1 cellular context compared by ENCODE assay signal in the genomic region with DNA sequence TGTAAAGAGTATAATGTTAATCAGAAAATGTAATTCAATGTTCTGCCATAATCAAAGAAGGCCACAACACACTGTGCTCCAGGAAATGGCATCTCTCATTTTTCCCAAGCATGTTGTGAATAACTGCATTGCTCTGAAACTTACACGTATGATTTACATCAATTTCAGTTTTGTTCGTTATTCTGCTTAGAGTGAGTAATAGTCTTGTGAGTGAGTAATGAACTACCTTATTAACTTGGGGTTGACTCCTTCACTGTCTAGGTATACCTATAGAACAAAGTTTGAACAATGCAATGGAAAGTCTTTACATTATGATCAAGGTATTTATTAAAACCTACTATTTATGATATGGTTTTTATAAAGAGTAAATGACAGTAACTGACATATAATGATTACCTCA.
TF ChIP-seq lines count a peak whose summit lies in the region.

No MANE protein-coding gene starts in this region.

TF ChIP-seq in GM23338, 12 proteins besides CTCF, POLR2A, EP300 and RAD21 (continued from another document):
- TF ChIP-seq, protein P1, sequence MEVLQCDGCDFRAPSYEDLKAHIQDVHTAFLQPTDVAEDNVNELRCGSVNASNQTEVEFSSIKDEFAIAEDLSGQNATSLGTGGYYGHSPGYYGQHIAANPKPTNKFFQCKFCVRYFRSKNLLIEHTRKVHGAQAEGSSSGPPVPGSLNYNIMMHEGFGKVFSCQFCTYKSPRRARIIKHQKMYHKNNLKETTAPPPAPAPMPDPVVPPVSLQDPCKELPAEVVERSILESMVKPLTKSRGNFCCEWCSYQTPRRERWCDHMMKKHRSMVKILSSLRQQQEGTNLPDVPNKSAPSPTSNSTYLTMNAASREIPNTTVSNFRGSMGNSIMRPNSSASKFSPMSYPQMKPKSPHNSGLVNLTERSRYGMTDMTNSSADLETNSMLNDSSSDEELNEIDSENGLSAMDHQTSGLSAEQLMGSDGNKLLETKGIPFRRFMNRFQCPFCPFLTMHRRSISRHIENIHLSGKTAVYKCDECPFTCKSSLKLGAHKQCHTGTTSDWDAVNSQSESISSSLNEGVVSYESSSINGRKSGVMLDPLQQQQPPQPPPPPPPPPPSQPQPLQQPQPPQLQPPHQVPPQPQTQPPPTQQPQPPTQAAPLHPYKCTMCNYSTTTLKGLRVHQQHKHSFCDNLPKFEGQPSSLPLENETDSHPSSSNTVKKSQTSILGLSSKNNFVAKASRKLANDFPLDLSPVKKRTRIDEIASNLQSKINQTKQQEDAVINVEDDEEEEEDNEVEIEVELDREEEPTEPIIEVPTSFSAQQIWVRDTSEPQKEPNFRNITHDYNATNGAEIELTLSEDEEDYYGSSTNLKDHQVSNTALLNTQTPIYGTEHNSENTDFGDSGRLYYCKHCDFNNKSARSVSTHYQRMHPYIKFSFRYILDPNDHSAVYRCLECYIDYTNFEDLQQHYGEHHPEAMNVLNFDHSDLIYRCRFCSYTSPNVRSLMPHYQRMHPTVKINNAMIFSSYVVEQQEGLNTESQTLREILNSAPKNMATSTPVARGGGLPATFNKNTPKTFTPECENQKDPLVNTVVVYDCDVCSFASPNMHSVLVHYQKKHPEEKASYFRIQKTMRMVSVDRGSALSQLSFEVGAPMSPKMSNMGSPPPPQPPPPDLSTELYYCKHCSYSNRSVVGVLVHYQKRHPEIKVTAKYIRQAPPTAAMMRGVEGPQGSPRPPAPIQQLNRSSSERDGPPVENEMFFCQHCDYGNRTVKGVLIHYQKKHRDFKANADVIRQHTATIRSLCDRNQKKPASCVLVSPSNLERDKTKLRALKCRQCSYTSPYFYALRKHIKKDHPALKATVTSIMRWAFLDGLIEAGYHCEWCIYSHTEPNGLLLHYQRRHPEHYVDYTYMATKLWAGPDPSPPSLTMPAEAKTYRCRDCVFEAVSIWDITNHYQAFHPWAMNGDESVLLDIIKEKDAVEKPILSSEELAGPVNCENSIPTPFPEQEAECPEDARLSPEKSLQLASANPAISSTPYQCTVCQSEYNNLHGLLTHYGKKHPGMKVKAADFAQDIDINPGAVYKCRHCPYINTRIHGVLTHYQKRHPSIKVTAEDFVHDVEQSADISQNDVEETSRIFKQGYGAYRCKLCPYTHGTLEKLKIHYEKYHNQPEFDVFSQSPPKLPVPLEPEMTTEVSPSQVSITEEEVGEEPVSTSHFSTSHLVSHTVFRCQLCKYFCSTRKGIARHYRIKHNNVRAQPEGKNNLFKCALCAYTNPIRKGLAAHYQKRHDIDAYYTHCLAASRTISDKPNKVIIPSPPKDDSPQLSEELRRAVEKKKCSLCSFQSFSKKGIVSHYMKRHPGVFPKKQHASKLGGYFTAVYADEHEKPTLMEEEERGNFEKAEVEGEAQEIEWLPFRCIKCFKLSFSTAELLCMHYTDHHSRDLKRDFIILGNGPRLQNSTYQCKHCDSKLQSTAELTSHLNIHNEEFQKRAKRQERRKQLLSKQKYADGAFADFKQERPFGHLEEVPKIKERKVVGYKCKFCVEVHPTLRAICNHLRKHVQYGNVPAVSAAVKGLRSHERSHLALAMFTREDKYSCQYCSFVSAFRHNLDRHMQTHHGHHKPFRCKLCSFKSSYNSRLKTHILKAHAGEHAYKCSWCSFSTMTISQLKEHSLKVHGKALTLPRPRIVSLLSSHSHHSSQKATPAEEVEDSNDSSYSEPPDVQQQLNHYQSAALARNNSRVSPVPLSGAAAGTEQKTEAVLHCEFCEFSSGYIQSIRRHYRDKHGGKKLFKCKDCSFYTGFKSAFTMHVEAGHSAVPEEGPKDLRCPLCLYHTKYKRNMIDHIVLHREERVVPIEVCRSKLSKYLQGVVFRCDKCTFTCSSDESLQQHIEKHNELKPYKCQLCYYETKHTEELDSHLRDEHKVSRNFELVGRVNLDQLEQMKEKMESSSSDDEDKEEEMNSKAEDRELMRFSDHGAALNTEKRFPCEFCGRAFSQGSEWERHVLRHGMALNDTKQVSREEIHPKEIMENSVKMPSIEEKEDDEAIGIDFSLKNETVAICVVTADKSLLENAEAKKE (CRISPR knock-in tag; IDR thresholded peaks at IDR 0.05), result no peak
- TF ChIP-seq EZH2 (IDR thresholded peaks at IDR 0.05; ENCODE audit: low read depth, unreplicated experiment) (no peak), EZH2phosphoT487 (IDR thresholded peaks at IDR 0.05; ENCODE audit: unreplicated experiment) (no peak), STAT1 (IDR thresholded peaks at IDR 0.05; ENCODE audit: unreplicated experiment) (no peak)
- TF ChIP-seq, protein P2, sequence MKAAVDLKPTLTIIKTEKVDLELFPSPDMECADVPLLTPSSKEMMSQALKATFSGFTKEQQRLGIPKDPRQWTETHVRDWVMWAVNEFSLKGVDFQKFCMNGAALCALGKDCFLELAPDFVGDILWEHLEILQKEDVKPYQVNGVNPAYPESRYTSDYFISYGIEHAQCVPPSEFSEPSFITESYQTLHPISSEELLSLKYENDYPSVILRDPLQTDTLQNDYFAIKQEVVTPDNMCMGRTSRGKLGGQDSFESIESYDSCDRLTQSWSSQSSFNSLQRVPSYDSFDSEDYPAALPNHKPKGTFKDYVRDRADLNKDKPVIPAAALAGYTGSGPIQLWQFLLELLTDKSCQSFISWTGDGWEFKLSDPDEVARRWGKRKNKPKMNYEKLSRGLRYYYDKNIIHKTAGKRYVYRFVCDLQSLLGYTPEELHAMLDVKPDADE (IDR thresholded peaks at IDR 0.05), result no peak
- TF ChIP-seq, protein P3, sequence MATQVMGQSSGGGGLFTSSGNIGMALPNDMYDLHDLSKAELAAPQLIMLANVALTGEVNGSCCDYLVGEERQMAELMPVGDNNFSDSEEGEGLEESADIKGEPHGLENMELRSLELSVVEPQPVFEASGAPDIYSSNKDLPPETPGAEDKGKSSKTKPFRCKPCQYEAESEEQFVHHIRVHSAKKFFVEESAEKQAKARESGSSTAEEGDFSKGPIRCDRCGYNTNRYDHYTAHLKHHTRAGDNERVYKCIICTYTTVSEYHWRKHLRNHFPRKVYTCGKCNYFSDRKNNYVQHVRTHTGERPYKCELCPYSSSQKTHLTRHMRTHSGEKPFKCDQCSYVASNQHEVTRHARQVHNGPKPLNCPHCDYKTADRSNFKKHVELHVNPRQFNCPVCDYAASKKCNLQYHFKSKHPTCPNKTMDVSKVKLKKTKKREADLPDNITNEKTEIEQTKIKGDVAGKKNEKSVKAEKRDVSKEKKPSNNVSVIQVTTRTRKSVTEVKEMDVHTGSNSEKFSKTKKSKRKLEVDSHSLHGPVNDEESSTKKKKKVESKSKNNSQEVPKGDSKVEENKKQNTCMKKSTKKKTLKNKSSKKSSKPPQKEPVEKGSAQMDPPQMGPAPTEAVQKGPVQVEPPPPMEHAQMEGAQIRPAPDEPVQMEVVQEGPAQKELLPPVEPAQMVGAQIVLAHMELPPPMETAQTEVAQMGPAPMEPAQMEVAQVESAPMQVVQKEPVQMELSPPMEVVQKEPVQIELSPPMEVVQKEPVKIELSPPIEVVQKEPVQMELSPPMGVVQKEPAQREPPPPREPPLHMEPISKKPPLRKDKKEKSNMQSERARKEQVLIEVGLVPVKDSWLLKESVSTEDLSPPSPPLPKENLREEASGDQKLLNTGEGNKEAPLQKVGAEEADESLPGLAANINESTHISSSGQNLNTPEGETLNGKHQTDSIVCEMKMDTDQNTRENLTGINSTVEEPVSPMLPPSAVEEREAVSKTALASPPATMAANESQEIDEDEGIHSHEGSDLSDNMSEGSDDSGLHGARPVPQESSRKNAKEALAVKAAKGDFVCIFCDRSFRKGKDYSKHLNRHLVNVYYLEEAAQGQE (IDR thresholded peaks at IDR 0.05; ENCODE audit: unreplicated experiment), result no peak
